ENCODE assay signal across 12 cellular contexts in genomic region chr3:149493315-149494021, GRCh38. TPM values are rescaled to one million over a fixed set of nuclear protein-coding genes. Genes with fewer than 3 reads are reported as not detected.
"Had no signal": no experiment of that assay in that cellular context is flagged by ENCODE, and none has a peak within 500 bp of the region (broad histone marks: within the 10 kb centered on the region; RNA-seq: fewer than 3 reads in every experiment).

No MANE protein-coding gene starts in this region.

- H3K4me1 ChIP-seq: foreskin keratinocyte, prostate gland had no signal

- H3K36me3 ChIP-seq: prostate gland had no signal

- H3K27ac ChIP-seq: foreskin keratinocyte, prostate gland had no signal

- DNase-seq: activated CD4-positive, alpha-beta T cell treated with anti-CD3 and anti-CD28 coated beads for 1 hour; activated naive CD4-positive, alpha-beta T cell treated with anti-CD3 and anti-CD28 coated beads, Interleukin-2, amount 50 U/mL, for 16 hours; activated T-cell treated with anti-CD3 and anti-CD28 coated beads, Interleukin-2, amount 50 U/mL, for 24 hours; effector memory CD4-positive, alpha-beta T cell; foreskin keratinocyte; kidney had no signal

- H3K9me3 ChIP-seq: prostate gland had no signal

- H3K4me3 ChIP-seq: prostate gland had no signal

RNA-seq across cellular contexts. Expression of gene TM4SF4, which starts 19.0 kb away (rescaled TPM):
- total RNA-seq: astrocyte, bronchial epithelial cell, cerebellum, foreskin keratinocyte, left ventricle myocardium superior, prostate gland, temporal lobe had no signal
- polyA plus RNA-seq: foreskin keratinocyte had no signal
